Comparison of ENCODE assay signal across 3 cellular contexts in genomic region chr2:127543013-127543501, GRCh38. TPM values are rescaled to one million over a fixed set of nuclear protein-coding genes. Genes with fewer than 3 reads are reported as not detected.
"Had no signal": no experiment of that assay in that cellular context is flagged by ENCODE, and none has a peak within 500 bp of the region (broad histone marks: within the 10 kb centered on the region; RNA-seq: fewer than 3 reads in every experiment).

No MANE protein-coding gene starts in this region.

RNA-seq across cellular contexts. Expression of gene MYO7B, which starts 7.6 kb away (rescaled TPM):
- total RNA-seq: foreskin keratinocyte, osteocyte had no signal
- polyA plus RNA-seq: fibroblast of lung had no signal
